Comparison of ENCODE assay signal across 1 cellular context in genomic region chr1:170074250-170075157, GRCh38.
TF ChIP-seq lines count a peak whose summit lies in the region.

KIFAP3 (minus strand) TSS chr1:170074695; CDS start chr1:170074467, 228 bp downstream.

TF ChIP-seq in HEK293, 187 proteins besides CTCF, POLR2A, EP300 and RAD21 (continued from another document and continues in another):
- peak; percentile 60 for TF ChIP-seq ZBTB20 (tag by site-specific recombination; IDR thresholded peaks at IDR 0.05)
- TF ChIP-seq, protein P1, sequence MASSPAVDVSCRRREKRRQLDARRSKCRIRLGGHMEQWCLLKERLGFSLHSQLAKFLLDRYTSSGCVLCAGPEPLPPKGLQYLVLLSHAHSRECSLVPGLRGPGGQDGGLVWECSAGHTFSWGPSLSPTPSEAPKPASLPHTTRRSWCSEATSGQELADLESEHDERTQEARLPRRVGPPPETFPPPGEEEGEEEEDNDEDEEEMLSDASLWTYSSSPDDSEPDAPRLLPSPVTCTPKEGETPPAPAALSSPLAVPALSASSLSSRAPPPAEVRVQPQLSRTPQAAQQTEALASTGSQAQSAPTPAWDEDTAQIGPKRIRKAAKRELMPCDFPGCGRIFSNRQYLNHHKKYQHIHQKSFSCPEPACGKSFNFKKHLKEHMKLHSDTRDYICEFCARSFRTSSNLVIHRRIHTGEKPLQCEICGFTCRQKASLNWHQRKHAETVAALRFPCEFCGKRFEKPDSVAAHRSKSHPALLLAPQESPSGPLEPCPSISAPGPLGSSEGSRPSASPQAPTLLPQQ (tag by site-specific recombination; IDR thresholded peaks at IDR 0.05): no peak; the same call in 1 of the 2 replicates
- TF ChIP-seq ZNF366 (tag by site-specific recombination; conservative IDR thresholded peaks at IDR 0.05): peak; percentile 67
- TF ChIP-seq HOXA7 (CRISPR knock-in tag; IDR thresholded peaks at IDR 0.05; ENCODE audit: borderline replicate concordance): no peak
- TF ChIP-seq YY1 (tag by site-specific recombination; IDR thresholded peaks at IDR 0.05): peak; percentile 63
- no peak for TF ChIP-seq PRDM6 (tag by site-specific recombination; IDR thresholded peaks at IDR 0.05)
- TF ChIP-seq ZNF157 (tag by site-specific recombination; IDR thresholded peaks at IDR 0.05): no peak
- TF ChIP-seq GFI1B (tag by site-specific recombination; IDR thresholded peaks at IDR 0.05): no peak
- no peak; the same call in 1 of the 2 replicates for TF ChIP-seq ZNF391 (tag by site-specific recombination; IDR thresholded peaks at IDR 0.05; ENCODE audit: borderline replicate concordance, low read depth)
- 0 out of 2 replicates have a peak, but pooled peaks have one; percentile 55 for TF ChIP-seq ZNF398 (tag by site-specific recombination; IDR thresholded peaks at IDR 0.05)
- peak; percentile 16; the same call in 1 of the 2 replicates for TF ChIP-seq GLIS2 (tag by site-specific recombination; IDR thresholded peaks at IDR 0.05)
- no peak for TF ChIP-seq ZNF768 (tag by site-specific recombination; IDR thresholded peaks at IDR 0.05)
- no peak for TF ChIP-seq ZNF529 (tag by site-specific recombination; IDR thresholded peaks at IDR 0.05; ENCODE audit: insufficient replicate concordance)
- TF ChIP-seq REST (tag by site-specific recombination; IDR thresholded peaks at IDR 0.05): 0 out of 2 replicates have a peak, but pooled peaks have one; percentile 11
- no peak for TF ChIP-seq ZNF354C (tag by site-specific recombination; IDR thresholded peaks at IDR 0.05; ENCODE audit: borderline replicate concordance, low read depth)
- TF ChIP-seq ZBTB8A (tag by site-specific recombination; IDR thresholded peaks at IDR 0.05): 0 out of 2 replicates have a peak, but pooled peaks have one; percentile 6
- no peak for TF ChIP-seq ZNF211 (tag by site-specific recombination; IDR thresholded peaks at IDR 0.05; ENCODE audit: low read depth)
- no peak for TF ChIP-seq ZNF184 (tag by site-specific recombination; IDR thresholded peaks at IDR 0.05)
- 0 out of 2 replicates have a peak, but pooled peaks have one; percentile 14 for TF ChIP-seq ZXDB (tag by site-specific recombination; IDR thresholded peaks at IDR 0.05)
- TF ChIP-seq ZNF133 (tag by site-specific recombination; IDR thresholded peaks at IDR 0.05): no peak
- no peak for TF ChIP-seq ZNF596 (tag by site-specific recombination; IDR thresholded peaks at IDR 0.05)
- TF ChIP-seq ZNF518A (tag by site-specific recombination; conservative IDR thresholded peaks at IDR 0.05; ENCODE audit: low read depth): no peak
- no peak for TF ChIP-seq ZBTB7A (tag by site-specific recombination; IDR thresholded peaks at IDR 0.05; ENCODE audit: low read depth)
- peak; percentile 54; the same call in 1 of the 2 replicates for TF ChIP-seq ZNF600 (tag by site-specific recombination; IDR thresholded peaks at IDR 0.05)
- no peak for TF ChIP-seq ZNF677 (tag by site-specific recombination; IDR thresholded peaks at IDR 0.05)
- TF ChIP-seq ZNF544 (tag by site-specific recombination; IDR thresholded peaks at IDR 0.05): no peak
- TF ChIP-seq ZNF169 (tag by site-specific recombination; IDR thresholded peaks at IDR 0.05): no peak
- peak; percentile 81 for TF ChIP-seq SP2 (tag by site-specific recombination; IDR thresholded peaks at IDR 0.05)
- TF ChIP-seq ZNF571 (tag by site-specific recombination; IDR thresholded peaks at IDR 0.05): no peak
- no peak for TF ChIP-seq ZNF626 (tag by site-specific recombination; IDR thresholded peaks at IDR 0.05)
- TF ChIP-seq, protein P2, sequence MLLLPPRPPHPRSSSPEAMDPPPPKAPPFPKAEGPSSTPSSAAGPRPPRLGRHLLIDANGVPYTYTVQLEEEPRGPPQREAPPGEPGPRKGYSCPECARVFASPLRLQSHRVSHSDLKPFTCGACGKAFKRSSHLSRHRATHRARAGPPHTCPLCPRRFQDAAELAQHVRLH (tag by site-specific recombination; IDR thresholded peaks at IDR 0.05): no peak; the same call in 1 of the 2 replicates
- TF ChIP-seq KLF7 (tag by site-specific recombination; IDR thresholded peaks at IDR 0.05; ENCODE audit: borderline replicate concordance): no peak
- TF ChIP-seq SALL2 (tag by site-specific recombination; IDR thresholded peaks at IDR 0.05; ENCODE audit: borderline replicate concordance): no peak
- TF ChIP-seq ZNF10 (tag by site-specific recombination; IDR thresholded peaks at IDR 0.05): peak; percentile 47; the same call in 1 of the 2 replicates
- TF ChIP-seq TRIM28 (IDR thresholded peaks at IDR 0.05; ENCODE audit: borderline replicate concordance, low read length): peak; percentile 45; the same call in 1 of the 2 replicates
- TF ChIP-seq, protein P3, sequence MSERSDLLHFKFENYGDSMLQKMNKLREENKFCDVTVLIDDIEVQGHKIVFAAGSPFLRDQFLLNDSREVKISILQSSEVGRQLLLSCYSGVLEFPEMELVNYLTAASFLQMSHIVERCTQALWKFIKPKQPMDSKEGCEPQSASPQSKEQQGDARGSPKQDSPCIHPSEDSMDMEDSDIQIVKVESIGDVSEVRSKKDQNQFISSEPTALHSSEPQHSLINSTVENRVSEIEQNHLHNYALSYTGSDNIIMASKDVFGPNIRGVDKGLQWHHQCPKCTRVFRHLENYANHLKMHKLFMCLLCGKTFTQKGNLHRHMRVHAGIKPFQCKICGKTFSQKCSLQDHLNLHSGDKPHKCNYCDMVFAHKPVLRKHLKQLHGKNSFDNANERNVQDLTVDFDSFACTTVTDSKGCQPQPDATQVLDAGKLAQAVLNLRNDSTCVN (tag by site-specific recombination; optimal IDR thresholded peaks at IDR 0.05): peak; percentile 27
- TF ChIP-seq ZNF214 (tag by site-specific recombination; IDR thresholded peaks at IDR 0.05; ENCODE audit: borderline replicate concordance): no peak
- TF ChIP-seq ZFHX2 (tag by site-specific recombination; conservative IDR thresholded peaks at IDR 0.05): no peak
- TF ChIP-seq, protein P4, sequence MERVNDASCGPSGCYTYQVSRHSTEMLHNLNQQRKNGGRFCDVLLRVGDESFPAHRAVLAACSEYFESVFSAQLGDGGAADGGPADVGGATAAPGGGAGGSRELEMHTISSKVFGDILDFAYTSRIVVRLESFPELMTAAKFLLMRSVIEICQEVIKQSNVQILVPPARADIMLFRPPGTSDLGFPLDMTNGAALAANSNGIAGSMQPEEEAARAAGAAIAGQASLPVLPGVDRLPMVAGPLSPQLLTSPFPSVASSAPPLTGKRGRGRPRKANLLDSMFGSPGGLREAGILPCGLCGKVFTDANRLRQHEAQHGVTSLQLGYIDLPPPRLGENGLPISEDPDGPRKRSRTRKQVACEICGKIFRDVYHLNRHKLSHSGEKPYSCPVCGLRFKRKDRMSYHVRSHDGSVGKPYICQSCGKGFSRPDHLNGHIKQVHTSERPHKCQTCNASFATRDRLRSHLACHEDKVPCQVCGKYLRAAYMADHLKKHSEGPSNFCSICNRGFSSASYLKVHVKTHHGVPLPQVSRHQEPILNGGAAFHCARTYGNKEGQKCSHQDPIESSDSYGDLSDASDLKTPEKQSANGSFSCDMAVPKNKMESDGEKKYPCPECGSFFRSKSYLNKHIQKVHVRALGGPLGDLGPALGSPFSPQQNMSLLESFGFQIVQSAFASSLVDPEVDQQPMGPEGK (tag by site-specific recombination; IDR thresholded peaks at IDR 0.05): peak; percentile 67
- peak; percentile 57 for TF ChIP-seq SP3 (tag by site-specific recombination; IDR thresholded peaks at IDR 0.05)
- peak; percentile 82 for TF ChIP-seq ZFP37 (tag by site-specific recombination; IDR thresholded peaks at IDR 0.05)
- 0 out of 2 replicates have a peak, but pooled peaks have one; percentile 17 for TF ChIP-seq ZSCAN30 (tag by site-specific recombination; IDR thresholded peaks at IDR 0.05)
- TF ChIP-seq, protein P5, sequence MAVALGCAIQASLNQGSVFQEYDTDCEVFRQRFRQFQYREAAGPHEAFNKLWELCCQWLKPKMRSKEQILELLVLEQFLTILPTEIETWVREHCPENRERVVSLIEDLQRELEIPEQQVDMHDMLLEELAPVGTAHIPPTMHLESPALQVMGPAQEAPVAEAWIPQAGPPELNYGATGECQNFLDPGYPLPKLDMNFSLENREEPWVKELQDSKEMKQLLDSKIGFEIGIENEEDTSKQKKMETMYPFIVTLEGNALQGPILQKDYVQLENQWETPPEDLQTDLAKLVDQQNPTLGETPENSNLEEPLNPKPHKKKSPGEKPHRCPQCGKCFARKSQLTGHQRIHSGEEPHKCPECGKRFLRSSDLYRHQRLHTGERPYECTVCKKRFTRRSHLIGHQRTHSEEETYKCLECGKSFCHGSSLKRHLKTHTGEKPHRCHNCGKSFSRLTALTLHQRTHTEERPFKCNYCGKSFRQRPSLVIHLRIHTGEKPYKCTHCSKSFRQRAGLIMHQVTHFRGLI (tag by site-specific recombination; IDR thresholded peaks at IDR 0.05): no peak
- TF ChIP-seq OSR2 (tag by site-specific recombination; IDR thresholded peaks at IDR 0.05): peak; percentile 78
- no peak; the same call in none of the 2 replicates for TF ChIP-seq ZNF629 (tag by site-specific recombination; IDR thresholded peaks at IDR 0.05)
